In genomic region chr3:52237006-52237658, GRCh38 we compare ENCODE assay signal across 1 cellular context.
TF ChIP-seq lines count a peak whose summit lies in the region.

No MANE protein-coding gene starts in this region.

TF ChIP-seq in GM12878, 131 proteins besides CTCF, POLR2A, EP300 and RAD21:
- TF ChIP-seq CREM (IDR thresholded peaks at IDR 0.05; ENCODE audit: low read depth): no peak
- TF ChIP-seq EED (IDR thresholded peaks at IDR 0.05; ENCODE audit: low read depth): 0 out of 2 replicates have a peak, but pooled peaks have one; percentile 2
